ENCODE assay signal across 10 cellular contexts in the genomic region with DNA sequence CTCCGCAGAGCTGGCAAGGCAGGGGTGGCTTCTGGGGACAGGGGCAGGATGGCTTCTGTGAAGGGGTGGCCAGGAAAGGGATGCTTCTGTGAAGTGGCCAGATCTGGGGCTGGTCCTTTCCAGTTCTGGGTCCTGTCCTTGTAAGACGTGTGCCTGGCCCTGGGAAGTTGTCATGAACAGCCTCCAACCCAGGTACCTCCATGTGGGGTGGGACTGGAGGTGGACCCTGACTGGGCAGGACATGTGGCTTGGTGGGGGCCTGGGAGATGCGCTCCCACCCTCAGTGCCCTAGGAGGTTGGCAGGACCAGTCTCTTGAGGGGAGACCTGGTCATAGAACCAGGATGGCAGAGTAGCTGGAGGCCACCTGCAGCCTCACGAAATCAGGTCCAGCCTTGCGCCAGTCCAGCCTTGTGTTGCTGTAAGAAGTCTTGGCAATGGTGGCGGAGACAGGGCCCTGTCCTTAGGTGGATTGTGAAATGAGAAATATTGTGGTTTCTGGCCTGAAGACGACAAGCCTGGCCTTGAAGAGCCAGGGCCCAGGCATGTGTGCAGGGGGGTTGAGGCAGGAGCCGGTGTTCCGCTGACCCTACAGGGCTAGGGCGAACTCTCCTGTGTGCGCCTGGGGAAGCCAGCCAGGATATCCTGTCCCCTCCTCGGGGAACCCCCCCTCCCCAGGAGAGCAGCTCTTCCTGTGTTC. TPM values are rescaled to one million over a fixed set of nuclear protein-coding genes. Genes with fewer than 3 reads are reported as not detected.
A peak's percentile ranks its signal among the peaks of the same experiment; 100 is the strongest.
DNase-seq lines count a peak whose midpoint lies in the region; ATAC-seq, FAIRE-seq and TF ChIP-seq lines count a peak whose summit lies in the region.
"Had no signal": no experiment of that assay in that cellular context is flagged by ENCODE, and none has a peak within 500 bp of the region (broad histone marks: within the 10 kb centered on the region; RNA-seq: fewer than 3 reads in every experiment).

No MANE protein-coding gene starts in this region.

- H3K27me3 ChIP-seq in heart left ventricle (peaks cover 0 to 9% (median 0%) of the 10 kb centered on the region in 9 donors), right atrium auricular region (no peaks in the 10 kb centered on the region), upper lobe of right lung (peaks cover 9% of the 10 kb centered on the region), gastrocnemius medialis (peaks cover 21 to 56% (median 45%) of the 10 kb centered on the region in 3 donors)

- intact Hi-C loops in heart left ventricle (cut with DNase I) = loop anchor here in 2 of 10 donors (5.0 kb wide), 2 partner anchors 65 to 440 kb away; a partner anchor contains a TSS
- intact Hi-C loops in activated CD4-positive, alpha-beta memory T cell treated with anti-CD3 and anti-CD28 coated beads for 36 hours (cut with micrococcal nuclease) = loop anchor here (5.0 kb wide), 2 partner anchors 85 to 440 kb away; a partner anchor contains a TSS
- intact Hi-C loops in kidney (cut with DNase I) = no loop called here
- intact Hi-C loops in upper lobe of right lung (cut with DNase I) = no loop called here
- intact Hi-C loops in gastrocnemius medialis (cut with DNase I; ENCODE audit: low total_unique reads) = no loop called here

- no peaks in the 10 kb centered on the region for H3K36me3 Mint-ChIP-seq in activated CD4-positive, alpha-beta memory T cell treated with anti-CD3 and anti-CD28 coated beads for 36 hours

- no peaks in the 10 kb centered on the region for H3K27me3 Mint-ChIP-seq in activated CD4-positive, alpha-beta memory T cell treated with anti-CD3 and anti-CD28 coated beads for 36 hours

- TF ChIP-seq CTCF in heart left ventricle (IDR thresholded peaks at IDR 0.05) (no peak), right atrium auricular region (IDR thresholded peaks at IDR 0.05) (no peak), kidney (IDR thresholded peaks at IDR 0.05; ENCODE audit: borderline replicate concordance, extremely low read depth, insufficient read depth) (no peak), upper lobe of right lung (IDR thresholded peaks at IDR 0.05) (no peak), gastrocnemius medialis (IDR thresholded peaks at IDR 0.05 in 4 of 5, conservative IDR thresholded peaks at IDR 0.05 in 1 of 5) (no peak)

- DNase-seq in heart left ventricle = peak in 3 of 5 donors; percentile 27 to 47 (median 40)
- no peak for DNase-seq in right atrium auricular region (ENCODE audit: low spot score)
- peak; percentile 31 for DNase-seq in activated CD4-positive, alpha-beta memory T cell treated with anti-CD3 and anti-CD28 coated beads for 36 hours
- peak; percentile 72 for DNase-seq in kidney
- peak; percentile 68 for DNase-seq in upper lobe of right lung
- no peak for DNase-seq in NCI-H187 (lab: John Stamatoyannopoulos, UW)
- DNase-seq in NCI-H1092 treated with DMSO at 0.1 percent for 48 hours (lab: John Stamatoyannopoulos, UW) = no peak
- no peak for DNase-seq in gastrocnemius medialis
- DNase-seq: erythroblast had no signal

- TF ChIP-seq POLR2A in heart left ventricle (IDR thresholded peaks at IDR 0.05) (no peak), gastrocnemius medialis (IDR thresholded peaks at IDR 0.05) (no peak)

- in situ Hi-C loops in gastrocnemius medialis (cut with MboI; ENCODE audit: low sequenced_read_pairs in 4 of 4) = loop anchor here in 2 of 4 donors (25.0 kb wide), 2 partner anchors 260 to 440 kb away; a partner anchor contains a TSS

- peak overlapping the region in 6 of 12 donors; percentile 9 to 51 (median 40) for H3K27ac ChIP-seq in heart left ventricle
- no peak overlapping the region for H3K27ac ChIP-seq in right atrium auricular region
- H3K27ac ChIP-seq in kidney (ENCODE audit: low read depth in 2 of 2, low read length in 2 of 2) = no peak overlapping the region
- peak overlapping the region; percentile 47 for H3K27ac ChIP-seq in upper lobe of right lung
- H3K27ac ChIP-seq in gastrocnemius medialis = no peak overlapping the region

- H3K4me3 ChIP-seq in heart left ventricle (peak overlapping the region in 3 of 12 donors; percentile 3 to 35 (median 14)), right atrium auricular region (no peak overlapping the region), kidney (ENCODE audit: low read length in 2 of 2) (no peak overlapping the region), upper lobe of right lung (peak overlapping the region; percentile 57), gastrocnemius medialis (no peak overlapping the region)

- FAIRE-seq in kidney (lab: Jason Lieb, UNC) = no peak

- H3K9ac ChIP-seq in kidney (ENCODE audit: low read length in 2 of 2) = peak overlapping the region in 1 of 2 donors; percentile 48

- no peaks in the 10 kb centered on the region for H3K9me3 Mint-ChIP-seq in activated CD4-positive, alpha-beta memory T cell treated with anti-CD3 and anti-CD28 coated beads for 36 hours

- CTCF ChIA-PET in activated CD4-positive, alpha-beta memory T cell treated with anti-CD3 and anti-CD28 coated beads for 36 hours (lab: Charles Lee) = interaction anchor here (1.0 to 1.1 kb wide), 2 partner anchors 84 to 445 kb away, joined by 3 to 4 read pairs; no protein-coding TSS in a partner anchor

- ATAC-seq in heart left ventricle (peak in 1 of 4 donors; percentile 60), upper lobe of right lung (peak; percentile 2), gastrocnemius medialis (no peak)

- peak overlapping the region; percentile 89 for H3K4me3 Mint-ChIP-seq in activated CD4-positive, alpha-beta memory T cell treated with anti-CD3 and anti-CD28 coated beads for 36 hours

- peaks cover 31% of the 10 kb centered on the region for H3K4me1 Mint-ChIP-seq in activated CD4-positive, alpha-beta memory T cell treated with anti-CD3 and anti-CD28 coated beads for 36 hours (ENCODE audit: low read depth)

- WGBS in heart left ventricle, 4 donors = 50 to 70% (median 64%) methylated on average over 2 to 12 of the region's 12 CpGs

- peaks cover 5 to 49% (median 33%) of the 10 kb centered on the region in 12 donors for H3K4me1 ChIP-seq in heart left ventricle
- H3K4me1 ChIP-seq in right atrium auricular region = peaks cover 0 to 52% of the 10 kb centered on the region in 2 donors
- peaks cover 6 to 27% of the 10 kb centered on the region in 2 donors for H3K4me1 ChIP-seq in kidney (ENCODE audit: control insufficient read depth in 1 of 2, insufficient read depth in 1 of 2, low read depth in 1 of 2, low read length in 2 of 2)
- peaks cover 29% of the 10 kb centered on the region for H3K4me1 ChIP-seq in upper lobe of right lung
- H3K4me1 ChIP-seq in gastrocnemius medialis = no peaks in the 10 kb centered on the region

- H3K27ac Mint-ChIP-seq in activated CD4-positive, alpha-beta memory T cell treated with anti-CD3 and anti-CD28 coated beads for 36 hours = peak overlapping the region; percentile 33

- H3K9me3 ChIP-seq in heart left ventricle (peaks cover 0 to 6% (median 0%) of the 10 kb centered on the region in 12 donors), right atrium auricular region (no peaks in the 10 kb centered on the region), kidney (ENCODE audit: control insufficient read depth in 1 of 2, low read length in 2 of 2) (no peaks in the 10 kb centered on the region), upper lobe of right lung (no peaks in the 10 kb centered on the region), gastrocnemius medialis (no peaks in the 10 kb centered on the region)

- POLR2A ChIA-PET in activated CD4-positive, alpha-beta memory T cell treated with anti-CD3 and anti-CD28 coated beads for 36 hours (lab: Charles Lee) = no interaction called here

- H3K36me3 ChIP-seq in heart left ventricle (no peaks in the 10 kb centered on the region), right atrium auricular region (no peaks in the 10 kb centered on the region), kidney (ENCODE audit: control insufficient read depth in 1 of 2, insufficient read depth in 2 of 2, low read length in 2 of 2) (no peaks in the 10 kb centered on the region), upper lobe of right lung (no peaks in the 10 kb centered on the region), gastrocnemius medialis (no peaks in the 10 kb centered on the region)

RNA-seq across cellular contexts. Expression of a gene that starts 2.6 kb away (rescaled TPM):
- total RNA-seq in heart left ventricle (10 to 100 TPM; 18.6 to 42.4 (median 38.4) TPM), right atrium auricular region (10 to 100 TPM; 12.7 to 25.1 TPM), kidney (45.5 TPM), upper lobe of right lung (52.9 TPM), gastrocnemius medialis (under 1 TPM; 0.15 to 1.00 (median 0.67) TPM)
- polyA plus RNA-seq in heart left ventricle (10 to 100 TPM; 24.7 to 31.4 TPM), kidney (ENCODE audit: insufficient read depth, low read depth, low replicate concordance) (49.4 TPM)
- 10 to 100 TPM; 10.7 to 10.8 TPM for total RNA-seq in activated CD4-positive, alpha-beta memory T cell treated with anti-CD3 and anti-CD28 coated beads for 36 hours
- polyA plus RNA-seq: BJ had no signal

RNA-seq across cellular contexts. Expression of a gene that starts 3.1 kb away (rescaled TPM):
- total RNA-seq in heart left ventricle = not detected
- not detected for polyA plus RNA-seq in heart left ventricle
- not detected for total RNA-seq in right atrium auricular region
- not detected for total RNA-seq in activated CD4-positive, alpha-beta memory T cell treated with anti-CD3 and anti-CD28 coated beads for 36 hours
- total RNA-seq in kidney = 0.25 TPM
- polyA plus RNA-seq in kidney (ENCODE audit: insufficient read depth, low read depth, low replicate concordance) = 0.69 TPM
- not detected for total RNA-seq in upper lobe of right lung
- not detected for total RNA-seq in gastrocnemius medialis
- polyA plus RNA-seq: BJ had no signal

RNA-seq across cellular contexts. Expression of a gene that starts 46.9 kb away (rescaled TPM):
- total RNA-seq in heart left ventricle = 10 to 100 TPM; 23.4 to 45.2 (median 37.2) TPM
- 10 to 100 TPM; 34.6 to 75.9 TPM for polyA plus RNA-seq in heart left ventricle
- total RNA-seq in right atrium auricular region = 10 to 100 TPM; 26.7 to 40.3 TPM
- 10 to 100 TPM; 33.8 to 40.2 TPM for total RNA-seq in activated CD4-positive, alpha-beta memory T cell treated with anti-CD3 and anti-CD28 coated beads for 36 hours
- total RNA-seq in kidney = 42.3 TPM
- 51.4 TPM for polyA plus RNA-seq in kidney (ENCODE audit: insufficient read depth, low read depth, low replicate concordance)
- total RNA-seq in upper lobe of right lung = 40.6 TPM
- 10 to 100 TPM; 53.4 to 92.5 (median 76.8) TPM for total RNA-seq in gastrocnemius medialis

Comparison
In these comparisons a context has a peak if more than half of its experiments do, and no peak if none do; other contexts are left out.
1. DNase-seq: peak in heart left ventricle (3 of 5), activated CD4-positive, alpha-beta memory T cell treated with anti-CD3 and anti-CD28 coated beads for 36 hours (single experiment), kidney (single experiment) and upper lobe of right lung (single experiment); none in right atrium auricular region (single experiment), NCI-H187 (0 of 2), NCI-H1092 treated with DMSO at 0.1 percent for 48 hours (single experiment) and gastrocnemius medialis (0 of 2).
2. RNA of a gene that starts 2.6 kb away (total RNA-seq): 52.9 TPM in upper lobe of right lung (single experiment), 45.5 TPM in kidney (single experiment), 18.6 to 42.4 TPM in heart left ventricle, 12.7 to 25.1 TPM in right atrium auricular region and 10.7 to 10.8 TPM in activated CD4-positive, alpha-beta memory T cell treated with anti-CD3 and anti-CD28 coated beads for 36 hours; 0.15 to 1.00 TPM in gastrocnemius medialis; every median in the first group is over 4 times any median in the second.